Comparison of ENCODE assay signal across 1 cellular context in the genomic region with DNA sequence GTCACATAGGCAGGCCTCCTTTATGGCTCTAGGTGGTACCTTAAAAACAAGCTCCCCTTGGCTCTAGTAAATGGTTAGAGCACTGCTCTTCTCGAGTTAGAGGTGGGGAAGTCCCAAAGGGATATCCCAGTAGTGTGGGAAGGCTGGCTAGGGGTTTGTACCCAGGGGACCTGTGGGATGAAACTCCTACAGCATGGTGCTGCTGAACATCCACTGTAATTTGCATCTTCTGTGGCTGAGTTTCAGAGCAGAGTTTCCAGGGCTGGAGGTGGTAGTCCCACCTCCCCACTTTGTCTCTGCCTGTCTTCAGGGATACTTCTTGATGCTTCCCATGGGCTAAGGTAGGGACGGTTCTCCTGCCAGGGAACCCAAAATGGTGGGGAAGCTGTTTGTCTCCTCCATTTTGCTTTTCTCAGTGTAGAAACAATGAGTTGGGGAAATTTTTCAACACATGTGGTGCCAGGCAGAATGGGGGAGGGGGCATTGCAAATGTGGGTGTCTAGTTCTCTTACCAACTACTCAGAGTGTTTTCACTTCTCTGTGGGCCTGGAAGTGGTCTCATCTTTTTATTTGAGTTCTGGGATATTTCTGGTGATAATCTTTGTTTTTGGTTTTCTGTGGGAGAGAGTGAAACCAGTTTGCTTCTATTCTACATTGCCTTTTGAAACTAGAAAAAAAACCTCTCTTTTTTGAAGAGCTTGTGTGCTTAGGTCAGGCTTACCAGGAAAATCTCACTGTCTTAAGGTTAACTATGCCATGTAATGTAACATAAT.
TF ChIP-seq lines count a peak whose summit lies in the region.

No MANE protein-coding gene starts in this region.

TF ChIP-seq in K562, 482 proteins besides CTCF, POLR2A, EP300 and RAD21:
- no peak for TF ChIP-seq SAFB2 (IDR thresholded peaks at IDR 0.05; ENCODE audit: borderline replicate concordance, low read depth, low read length, severe bottlenecking)
- TF ChIP-seq NKRF (IDR thresholded peaks at IDR 0.05; ENCODE audit: borderline replicate concordance) = no peak
- no peak for TF ChIP-seq ATF7 (IDR thresholded peaks at IDR 0.05)
- TF ChIP-seq ESRRA (IDR thresholded peaks at IDR 0.05; ENCODE audit: borderline replicate concordance, low read depth) = no peak
- TF ChIP-seq, protein P1, sequence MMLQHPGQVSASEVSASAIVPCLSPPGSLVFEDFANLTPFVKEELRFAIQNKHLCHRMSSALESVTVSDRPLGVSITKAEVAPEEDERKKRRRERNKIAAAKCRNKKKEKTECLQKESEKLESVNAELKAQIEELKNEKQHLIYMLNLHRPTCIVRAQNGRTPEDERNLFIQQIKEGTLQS (IDR thresholded peaks at IDR 0.05) = no peak
- TF ChIP-seq, protein P1 (CRISPR knock-in tag; conservative IDR thresholded peaks at IDR 0.05) = no peak
- no peak for TF ChIP-seq KLF1 (tag; IDR thresholded peaks at IDR 0.05)
- TF ChIP-seq THAP12 (CRISPR knock-in tag; IDR thresholded peaks at IDR 0.05) = no peak
- TF ChIP-seq BACH1 (tag; IDR thresholded peaks at IDR 0.05) = no peak
- no peak for TF ChIP-seq POLR2H (tag; IDR thresholded peaks at IDR 0.05; ENCODE audit: low read depth)
- TF ChIP-seq MCM7 (IDR thresholded peaks at IDR 0.05) = no peak
- TF ChIP-seq CBX8 (IDR thresholded peaks at IDR 0.05; ENCODE audit: borderline replicate concordance, extremely low read depth, low read depth, low read length, poor library complexity, severe bottlenecking) = no peak
